21 cellular contexts compared by ENCODE assay signal in the genomic region with DNA sequence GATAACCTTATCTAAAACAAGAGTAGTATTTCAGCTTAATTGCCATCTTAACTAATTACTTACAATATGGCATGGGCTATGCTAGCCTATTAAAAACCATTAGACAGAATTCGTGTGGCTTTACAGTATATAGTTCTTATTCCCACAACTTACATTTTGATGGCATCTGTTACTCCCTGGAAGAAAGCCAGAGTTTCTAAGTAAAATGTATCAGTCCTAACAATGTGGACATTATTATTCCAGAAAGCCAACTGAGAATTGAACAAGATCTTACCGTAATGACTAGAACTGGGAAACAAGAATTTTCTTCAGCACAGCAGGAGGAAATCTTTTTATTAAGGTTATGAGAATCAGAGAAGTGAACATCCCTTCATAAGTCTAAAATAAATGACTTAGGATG.
DNase-seq lines count a peak whose midpoint lies in the region; ATAC-seq lines count a peak whose summit lies in the region.
"Had no signal": no experiment of that assay in that cellular context is flagged by ENCODE, and none has a peak within 500 bp of the region (broad histone marks: within the 10 kb centered on the region; RNA-seq: fewer than 3 reads in every experiment).

No MANE protein-coding gene starts in this region.

- H3K27ac Mint-ChIP-seq in activated naive CD8-positive, alpha-beta T cell treated with anti-CD3 and anti-CD28 coated beads for 36 hours, result no peak overlapping the region
- H3K27ac Mint-ChIP-seq: CD4-positive, alpha-beta T cell; GM23338; progenitor cell of endocrine pancreas had no signal

- DNase-seq in A172 (ENCODE audit: low spot score) (peak; percentile 32), NCI-H524 (lab: John Stamatoyannopoulos, UW) (peak; percentile 88 to 90), astrocyte of the hippocampus (ENCODE audit: low read depth, low spot score) (peak; percentile 0), foreskin melanocyte (peak; percentile 73), left colon (no peak), H4 (ENCODE audit: low spot score) (no peak)
- DNase-seq in activated naive CD8-positive, alpha-beta T cell treated with anti-CD3 and anti-CD28 coated beads for 36 hours, result no peak
- DNase-seq: 8988T; activated CD4-positive, alpha-beta T cell treated with anti-CD3 and anti-CD28 coated beads for 4 hours; activated naive CD4-positive, alpha-beta T cell treated with anti-CD3 and anti-CD28 coated beads, Interleukin-2, amount 50 U/mL, for 16 hours; aorta; CD4-positive, alpha-beta T cell; cerebellar nuclear complex; KBM-7; NCI-H1436; sigmoid colon; T-helper 2 cell; transverse colon had no signal

- H3K4me1 Mint-ChIP-seq in activated naive CD8-positive, alpha-beta T cell treated with anti-CD3 and anti-CD28 coated beads for 36 hours, result no peaks in the 10 kb centered on the region
- H3K4me1 Mint-ChIP-seq: GM23338 had no signal

- no peak overlapping the region for H3K4me3 Mint-ChIP-seq in activated naive CD8-positive, alpha-beta T cell treated with anti-CD3 and anti-CD28 coated beads for 36 hours
- H3K4me3 Mint-ChIP-seq: CD4-positive, alpha-beta T cell; GM23338 had no signal

- peaks cover 3% of the 10 kb centered on the region for H3K36me3 Mint-ChIP-seq in activated naive CD8-positive, alpha-beta T cell treated with anti-CD3 and anti-CD28 coated beads for 36 hours

- intact Hi-C loops in left colon (cut with DNase I, micrococcal nuclease), result no loop called here

- no peak for ATAC-seq in left colon
- no peak for ATAC-seq in GM21737 (IDR thresholded peaks at IDR 0.05; ENCODE audit: unreplicated experiment)
- ATAC-seq: GM23338 had no signal

- H3K9me3 Mint-ChIP-seq in activated naive CD8-positive, alpha-beta T cell treated with anti-CD3 and anti-CD28 coated beads for 36 hours, result no peaks in the 10 kb centered on the region
- H3K9me3 Mint-ChIP-seq: CD4-positive, alpha-beta T cell; GM23338 had no signal

- H3K27me3 Mint-ChIP-seq in activated naive CD8-positive, alpha-beta T cell treated with anti-CD3 and anti-CD28 coated beads for 36 hours, result no peaks in the 10 kb centered on the region
- H3K27me3 Mint-ChIP-seq: CD4-positive, alpha-beta T cell; progenitor cell of endocrine pancreas had no signal

Comparison
In these comparisons a context has a peak if more than half of its experiments do, and no peak if none do; other contexts are left out.
1. DNase-seq: peak in A172 (single experiment), NCI-H524 (2 of 2), astrocyte of the hippocampus (single experiment) and foreskin melanocyte (single experiment); none in left colon (0 of 2), activated naive CD8-positive, alpha-beta T cell treated with anti-CD3 and anti-CD28 coated beads for 36 hours (single experiment) and H4 (single experiment).